Comparison of ENCODE assay signal across 26 cellular contexts in the genomic region with DNA sequence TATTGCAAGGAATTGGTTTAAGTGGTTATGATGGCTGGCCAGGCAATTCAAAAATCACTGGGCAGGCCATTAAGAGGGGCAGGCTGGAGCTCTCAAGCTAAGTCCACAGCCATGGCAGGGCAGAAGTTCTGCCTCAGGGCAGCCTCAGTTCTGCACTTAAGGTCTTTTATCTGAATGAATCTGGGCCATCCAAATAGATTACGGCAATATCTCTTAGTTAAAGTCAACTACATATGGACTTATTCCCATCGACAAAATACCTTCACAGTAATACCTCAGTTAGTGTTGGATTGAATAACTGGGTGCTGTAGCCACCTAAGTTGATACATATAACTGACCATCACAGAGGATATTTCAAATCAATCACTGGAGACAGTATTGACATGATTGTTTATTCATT.
"Had no signal": no experiment of that assay in that cellular context is flagged by ENCODE, and none has a peak within 500 bp of the region (broad histone marks: within the 10 kb centered on the region; RNA-seq: fewer than 3 reads in every experiment).

No MANE protein-coding gene starts in this region.

- DNase-seq: cortex of kidney; dermis blood vessel endothelial cell; dorsolateral prefrontal cortex; effector CD8-positive, alpha-beta T cell; effector memory CD4-positive, alpha-beta T cell; effector memory CD8-positive, alpha-beta T cell; endodermal cell; erythroblast; esophagus squamous epithelium; foreskin fibroblast; foreskin keratinocyte; foreskin melanocyte; gastrocnemius medialis; glutamatergic neuron; head of caudate nucleus; heart left ventricle; heart right ventricle had no signal

- H3K9me3 ChIP-seq: esophagus muscularis mucosa, esophagus squamous epithelium, gastrocnemius medialis, gastroesophageal sphincter had no signal

- H3K27ac ChIP-seq: coronary artery, dorsolateral prefrontal cortex, epithelial cell of prostate, esophagus muscularis mucosa, esophagus squamous epithelium, foreskin keratinocyte, gastrocnemius medialis, gastroesophageal sphincter, heart left ventricle, heart right ventricle had no signal

- H3K36me3 ChIP-seq: esophagus muscularis mucosa, esophagus squamous epithelium, gastrocnemius medialis, gastroesophageal sphincter, heart left ventricle, heart right ventricle had no signal

- H3K27me3 ChIP-seq: dorsolateral prefrontal cortex, esophagus muscularis mucosa, esophagus squamous epithelium, foreskin keratinocyte, gastrocnemius medialis, gastroesophageal sphincter, heart left ventricle, heart right ventricle had no signal

- H3K4me1 ChIP-seq: esophagus muscularis mucosa, esophagus squamous epithelium, foreskin keratinocyte, gastrocnemius medialis, gastroesophageal sphincter, heart left ventricle, heart right ventricle had no signal

- H3K4me3 ChIP-seq: coronary artery, dorsolateral prefrontal cortex, esophagus muscularis mucosa, esophagus squamous epithelium, gastrocnemius medialis, gastroesophageal sphincter, heart left ventricle, heart right ventricle had no signal

- ATAC-seq: effector memory CD8-positive, alpha-beta T cell; esophagus mucosa; foreskin keratinocyte; gastrocnemius medialis; gastroesophageal sphincter; heart left ventricle; heart right ventricle had no signal

- FAIRE-seq: colon, endometrium, endothelial cell of umbilical vein, frontal cortex had no signal
